Comparison of ENCODE assay signal across 11 cellular contexts in the genomic region with DNA sequence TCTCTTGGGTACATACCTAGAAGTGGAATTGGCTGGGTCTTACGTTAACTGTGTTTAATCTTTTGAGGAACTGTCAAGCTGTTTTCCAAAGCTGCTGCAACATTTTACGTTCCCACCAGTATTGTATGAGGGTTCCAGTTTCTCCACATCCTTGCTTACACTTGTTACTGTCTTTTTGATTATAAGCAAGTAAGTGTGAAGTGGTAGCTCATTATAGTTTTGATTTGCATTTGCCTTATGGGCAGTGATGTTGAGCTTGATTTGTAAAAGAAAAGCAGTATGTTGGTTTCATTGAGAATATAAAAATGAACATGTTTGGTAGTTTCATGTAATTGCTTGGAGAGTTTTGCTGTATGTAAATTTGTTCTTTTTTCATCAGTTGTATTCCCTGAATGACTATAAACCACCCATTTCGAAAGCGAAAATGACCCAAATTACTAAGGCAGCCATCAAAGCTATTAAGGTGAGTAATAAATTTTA. TPM values are rescaled to one million over a fixed set of nuclear protein-coding genes. Genes with fewer than 3 reads are reported as not detected.
DNase-seq lines count a peak whose midpoint lies in the region; ATAC-seq and TF ChIP-seq lines count a peak whose summit lies in the region.
"Had no signal": no experiment of that assay in that cellular context is flagged by ENCODE, and none has a peak within 500 bp of the region (broad histone marks: within the 10 kb centered on the region; RNA-seq: fewer than 3 reads in every experiment).

No MANE protein-coding gene starts in this region.

- WGBS in aorta, 2 donors, result 73 to 76% methylated on average over 4 of the region's 4 CpGs

- H3K4me3 Mint-ChIP-seq in activated CD4-positive, alpha-beta T cell treated with anti-CD3 and anti-CD28 coated beads for 36 hours, result no peak overlapping the region
- H3K4me3 Mint-ChIP-seq in central memory CD8-positive, alpha-beta T cell, result peak overlapping the region; percentile 37

- no peak overlapping the region for H3K4me3 ChIP-seq in aorta (ENCODE audit: low read length in 2 of 2)
- H3K4me3 ChIP-seq: left lung had no signal

- CTCF ChIA-PET in activated CD4-positive, alpha-beta T cell treated with anti-CD3 and anti-CD28 coated beads for 36 hours (lab: Charles Lee), result interaction anchor here (0.5 to 1.2 kb wide), 8 partner anchors 31 to 1650 kb away, joined by 3 to 4 read pairs (median 4); no protein-coding TSS in a partner anchor

- no peaks in the 10 kb centered on the region for H3K27me3 ChIP-seq in aorta (ENCODE audit: control insufficient read depth in 1 of 2, insufficient read depth in 2 of 2, low read length in 1 of 2)
- H3K27me3 ChIP-seq: left lung had no signal

- peaks cover 21% of the 10 kb centered on the region for H3K36me3 Mint-ChIP-seq in activated CD4-positive, alpha-beta T cell treated with anti-CD3 and anti-CD28 coated beads for 36 hours (ENCODE audit: low read depth)
- peaks cover 14% of the 10 kb centered on the region for H3K36me3 Mint-ChIP-seq in central memory CD8-positive, alpha-beta T cell (ENCODE audit: insufficient read depth)

- no peak for TF ChIP-seq CTCF in GM20000 (IDR thresholded peaks at IDR 0.05; ENCODE audit: extremely low read depth, missing control alignments)

- POLR2A ChIA-PET in activated CD4-positive, alpha-beta T cell treated with anti-CD3 and anti-CD28 coated beads for 36 hours (lab: Charles Lee), result interaction anchor here (0.7 to 1.5 kb wide), 3 partner anchors 35 to 90 kb away, joined by 4 to 12 read pairs (median 5); no protein-coding TSS in a partner anchor

- H3K27ac ChIP-seq in aorta (ENCODE audit: low read depth in 1 of 2, low read length in 2 of 2), result no peak overlapping the region
- H3K27ac ChIP-seq: left lung had no signal

- H3K4me1 Mint-ChIP-seq in activated CD4-positive, alpha-beta T cell treated with anti-CD3 and anti-CD28 coated beads for 36 hours, result peaks cover 48% of the 10 kb centered on the region
- peaks cover 50% of the 10 kb centered on the region for H3K4me1 Mint-ChIP-seq in central memory CD8-positive, alpha-beta T cell

- intact Hi-C loops in activated CD4-positive, alpha-beta T cell treated with anti-CD3 and anti-CD28 coated beads for 36 hours (cut with DNase I, micrococcal nuclease), result loop anchor here (1.0 to 5.0 kb wide), 3 partner anchors 23 to 41 kb away; a partner anchor contains a TSS
- intact Hi-C loops in aorta (cut with DNase I), result no loop called here

- H3K36me3 ChIP-seq in aorta (ENCODE audit: control insufficient read depth in 1 of 2, insufficient read depth in 2 of 2, low read length in 1 of 2), result no peaks in the 10 kb centered on the region
- H3K36me3 ChIP-seq: left lung had no signal

- H3K9me3 Mint-ChIP-seq in activated CD4-positive, alpha-beta T cell treated with anti-CD3 and anti-CD28 coated beads for 36 hours (ENCODE audit: low read depth), result no peaks in the 10 kb centered on the region
- H3K9me3 Mint-ChIP-seq in central memory CD8-positive, alpha-beta T cell, result no peaks in the 10 kb centered on the region

- H3K27ac Mint-ChIP-seq in activated CD4-positive, alpha-beta T cell treated with anti-CD3 and anti-CD28 coated beads for 36 hours, result peak overlapping the region; percentile 34
- peak overlapping the region; percentile 64 for H3K27ac Mint-ChIP-seq in central memory CD8-positive, alpha-beta T cell (ENCODE audit: low read depth)

- no peak for DNase-seq in activated CD4-positive, alpha-beta T cell treated with anti-CD3 and anti-CD28 coated beads for 36 hours
- no peak for DNase-seq in activated CD4-positive, alpha-beta T cell treated with anti-CD3 and anti-CD28 coated beads, Interleukin-2, amount 50 U/mL, for 48 hours
- peak; percentile 62 for DNase-seq in GM20000 (ENCODE audit: low spot score)
- DNase-seq in central memory CD8-positive, alpha-beta T cell (ENCODE audit: low spot score in 2 of 2), result no peak
- DNase-seq in NCI-H1092 (lab: John Stamatoyannopoulos, UW), result no peak
- no peak for DNase-seq in aorta
- no peak for DNase-seq in activated effector memory CD4-positive, alpha-beta T cell treated with anti-CD3 and anti-CD28 coated beads, Interleukin-2, amount 50 U/mL, for 16 hours
- DNase-seq: 8988T, left lung, NCI-H774 had no signal

- no peaks in the 10 kb centered on the region for H3K9me3 ChIP-seq in aorta (ENCODE audit: control insufficient read depth, low read length)
- H3K9me3 ChIP-seq: left lung had no signal

- H3K27me3 Mint-ChIP-seq in activated CD4-positive, alpha-beta T cell treated with anti-CD3 and anti-CD28 coated beads for 36 hours, result no peaks in the 10 kb centered on the region
- no peaks in the 10 kb centered on the region for H3K27me3 Mint-ChIP-seq in central memory CD8-positive, alpha-beta T cell

- no peaks in the 10 kb centered on the region for H3K4me1 ChIP-seq in aorta (ENCODE audit: control insufficient read depth in 1 of 2, insufficient read depth in 2 of 2, low read length in 2 of 2)

- ATAC-seq in activated CD4-positive, alpha-beta T cell treated with anti-CD3 and anti-CD28 coated beads for 36 hours, result peak; percentile 83
- ATAC-seq in HG03045 (IDR thresholded peaks at IDR 0.05; ENCODE audit: unreplicated experiment) (peak; percentile 95), aorta (ENCODE audit: low FRiP score) (no peak)
- peak; percentile 28 for ATAC-seq in central memory CD8-positive, alpha-beta T cell (replicated peaks; ENCODE audit: extremely low read depth, poor library complexity, severe bottlenecking)
- ATAC-seq: left lung had no signal

RNA-seq across cellular contexts. Expression of a gene that starts 40.4 kb away (rescaled TPM):
- 10 to 100 TPM; 33.9 to 44.5 TPM for total RNA-seq in activated CD4-positive, alpha-beta T cell treated with anti-CD3 and anti-CD28 coated beads for 36 hours
- total RNA-seq in aorta, result 10 to 100 TPM; 47.0 to 52.3 TPM
- 10 to 100 TPM; 10.5 to 12.5 TPM for polyA plus RNA-seq in aorta

Comparison
In these comparisons a context has a peak if more than half of its experiments do, and no peak if none do; other contexts are left out.
1. intact Hi-C loops: an anchor here in activated CD4-positive, alpha-beta T cell treated with anti-CD3 and anti-CD28 coated beads for 36 hours (1.0 to 5.0 kb wide); none called in aorta.